Comparison of ENCODE assay signal across 8 cellular contexts in genomic region chr22:29306830-29307657, GRCh38. TPM values are rescaled to one million over a fixed set of nuclear protein-coding genes. Genes with fewer than 3 reads are reported as not detected.
DNase-seq lines count a peak whose midpoint lies in the region; ATAC-seq and TF ChIP-seq lines count a peak whose summit lies in the region.

No MANE protein-coding gene starts in this region.

- ATAC-seq in activated T-helper 17 cell treated with anti-CD3 and anti-CD28 coated beads, Interleukin-2, amount 50 U/mL, for 72 hours (replicated peaks): peak; percentile 53
- ATAC-seq in gastroesophageal sphincter (peak; percentile 71), HG03378 (IDR thresholded peaks at IDR 0.05; ENCODE audit: unreplicated experiment) (no peak)

- DNase-seq in AG08395 (ENCODE audit: low spot score) (peak; percentile 80), NCI-H446 treated with DMSO at 0.1 percent for 48 hours (lab: John Stamatoyannopoulos, UW) (peak; percentile 42), 8988T (no peak)

- H3K27me3 Mint-ChIP-seq in activated T-helper 17 cell treated with anti-CD3 and anti-CD28 coated beads, Interleukin-2, amount 50 U/mL, for 72 hours: peaks cover 1% of the 10 kb centered on the region
- peaks cover 10% of the 10 kb centered on the region for H3K27me3 Mint-ChIP-seq in nephron (ENCODE audit: low read depth)

- no peaks in the 10 kb centered on the region for H3K36me3 ChIP-seq in gastroesophageal sphincter

- H3K9me3 Mint-ChIP-seq in activated T-helper 17 cell treated with anti-CD3 and anti-CD28 coated beads, Interleukin-2, amount 50 U/mL, for 72 hours: no peaks in the 10 kb centered on the region
- no peaks in the 10 kb centered on the region for H3K9me3 Mint-ChIP-seq in nephron

- TF ChIP-seq EP300 in gastroesophageal sphincter (IDR thresholded peaks at IDR 0.05): no peak

- H3K27me3 ChIP-seq in gastroesophageal sphincter: no peaks in the 10 kb centered on the region

- H3K9me3 ChIP-seq in gastroesophageal sphincter: no peaks in the 10 kb centered on the region

- peak overlapping the region; percentile 78 for H3K4me3 Mint-ChIP-seq in activated T-helper 17 cell treated with anti-CD3 and anti-CD28 coated beads, Interleukin-2, amount 50 U/mL, for 72 hours
- peak overlapping the region; percentile 90 to 96 (median 96) for H3K4me3 Mint-ChIP-seq in nephron

- peak; percentile 69 for TF ChIP-seq POLR2A in gastroesophageal sphincter (IDR thresholded peaks at IDR 0.05)

- H3K4me1 Mint-ChIP-seq in activated T-helper 17 cell treated with anti-CD3 and anti-CD28 coated beads, Interleukin-2, amount 50 U/mL, for 72 hours: no peaks in the 10 kb centered on the region
- H3K4me1 Mint-ChIP-seq in nephron: no peaks in the 10 kb centered on the region

- 0% methylated on average over 1 of the region's 86 CpGs; no CpG with 5 or more reads in 1 of the 2 donors for WGBS in gastroesophageal sphincter (ENCODE audit: low coverage in 1 of 2), 2 donors

- peak overlapping the region; percentile 41 for H3K27ac Mint-ChIP-seq in activated T-helper 17 cell treated with anti-CD3 and anti-CD28 coated beads, Interleukin-2, amount 50 U/mL, for 72 hours
- peak overlapping the region in 2 of 3 experiments; percentile 35 to 51 for H3K27ac Mint-ChIP-seq in nephron

- TF ChIP-seq CTCF in GM12875 (IDR thresholded peaks at IDR 0.05; ENCODE audit: borderline replicate concordance, insufficient read depth, low read depth, low read length): no peak
- peak in 3 of 4 experiments; percentile 18 to 52 (median 31) for TF ChIP-seq CTCF in gastroesophageal sphincter (IDR thresholded peaks at IDR 0.05)
- TF ChIP-seq CTCF in nephron (IDR thresholded peaks at IDR 0.05; ENCODE audit: unreplicated experiment in 3 of 3): no peak

- H3K4me3 ChIP-seq in GM12875 (ENCODE audit: low read depth, low read length) (peak overlapping the region; percentile 46), gastroesophageal sphincter (peak overlapping the region; percentile 76 to 95)

- no peaks in the 10 kb centered on the region for H3K36me3 Mint-ChIP-seq in activated T-helper 17 cell treated with anti-CD3 and anti-CD28 coated beads, Interleukin-2, amount 50 U/mL, for 72 hours (ENCODE audit: low read depth)
- no peaks in the 10 kb centered on the region for H3K36me3 Mint-ChIP-seq in nephron (ENCODE audit: low read depth)

- H3K27ac ChIP-seq in gastroesophageal sphincter: peak overlapping the region; percentile 72 to 97 (median 94)

- peaks cover 3 to 79% (median 53%) of the 10 kb centered on the region in 3 donors for H3K4me1 ChIP-seq in gastroesophageal sphincter

RNA-seq across cellular contexts. Expression of gene GAS2L1, which starts 0.6 kb away (rescaled TPM):
- total RNA-seq in activated T-helper 17 cell treated with anti-CD3 and anti-CD28 coated beads, Interleukin-2, amount 50 U/mL, for 72 hours: 1 to 10 TPM; 1.9 to 2.9 TPM
- total RNA-seq in gastroesophageal sphincter: 10 to 100 TPM; 17.8 to 65.5 (median 36.8) TPM

RNA-seq across cellular contexts. Expression of gene RASL10A, which starts 8.5 kb away (rescaled TPM):
- total RNA-seq in activated T-helper 17 cell treated with anti-CD3 and anti-CD28 coated beads, Interleukin-2, amount 50 U/mL, for 72 hours: under 1 TPM; 0.58 to 0.61 TPM
- under 1 TPM in 3 of 4 donors, not detected in 1; 0.40 to 0.73 (median 0.72) TPM for total RNA-seq in gastroesophageal sphincter

RNA-seq across cellular contexts. Expression of gene EWSR1, which starts 39.0 kb away (rescaled TPM):
- 100 to 1,000 TPM; 231 to 319 TPM for total RNA-seq in activated T-helper 17 cell treated with anti-CD3 and anti-CD28 coated beads, Interleukin-2, amount 50 U/mL, for 72 hours
- 100 to 1,000 TPM; 169 to 209 (median 204) TPM for total RNA-seq in gastroesophageal sphincter

RNA-seq across cellular contexts. Expression of gene RHBDD3, which starts 39.3 kb away (rescaled TPM):
- 10 to 100 TPM; 19.2 to 36.8 TPM for total RNA-seq in activated T-helper 17 cell treated with anti-CD3 and anti-CD28 coated beads, Interleukin-2, amount 50 U/mL, for 72 hours
- total RNA-seq in gastroesophageal sphincter: 10 to 100 TPM in 3 of 4 donors, 1 to 10 TPM in 1; 7.2 to 27.7 (median 19.6) TPM

Comparison
In these comparisons a context has a peak if more than half of its experiments do, and no peak if none do; other contexts are left out.
1. CTCF ChIP-seq: peak in gastroesophageal sphincter (3 of 4); none in GM12875 (single experiment) and nephron (0 of 3).
2. RNA of gene GAS2L1, which starts 0.6 kb away (total RNA-seq): 17.8 to 65.5 TPM in gastroesophageal sphincter; 1.9 to 2.9 TPM in activated T-helper 17 cell treated with anti-CD3 and anti-CD28 coated beads, Interleukin-2, amount 50 U/mL, for 72 hours; every median in the first group is over 4 times any median in the second.